In genomic region chr2:39513641-39514094, GRCh38 we compare ENCODE assay signal across 1 cellular context.
TF ChIP-seq lines count a peak whose summit lies in the region.

No MANE protein-coding gene starts in this region.

TF ChIP-seq in HepG2, 621 proteins besides CTCF, POLR2A, EP300 and RAD21 (continued from another document and continues in another):
- TF ChIP-seq ZHX2 (IDR thresholded peaks at IDR 0.05; ENCODE audit: low read depth) (no peak), ZHX2 (CRISPR knock-in tag; IDR thresholded peaks at IDR 0.05; ENCODE audit: borderline replicate concordance) (no peak), ZZZ3 (CRISPR knock-in tag; IDR thresholded peaks at IDR 0.05; ENCODE audit: borderline replicate concordance) (no peak), KLF13 (CRISPR knock-in tag; IDR thresholded peaks at IDR 0.05) (no peak), ZC3H4 (CRISPR knock-in tag; IDR thresholded peaks at IDR 0.05; ENCODE audit: borderline replicate concordance) (no peak), ZNF160 (CRISPR knock-in tag; IDR thresholded peaks at IDR 0.05) (no peak), ATAD3A (CRISPR knock-in tag; IDR thresholded peaks at IDR 0.05) (no peak), SMARCC2 (IDR thresholded peaks at IDR 0.05) (no peak), ZNF335 (CRISPR knock-in tag; IDR thresholded peaks at IDR 0.05) (0 out of 2 replicates have a peak, but pooled peaks have one; percentile 28), NFE2L1 (CRISPR knock-in tag; IDR thresholded peaks at IDR 0.05; ENCODE audit: borderline replicate concordance) (no peak), ETS1 (CRISPR knock-in tag; IDR thresholded peaks at IDR 0.05) (no peak), ZNF570 (CRISPR knock-in tag; IDR thresholded peaks at IDR 0.05; ENCODE audit: borderline replicate concordance) (no peak), ZNF589 (CRISPR knock-in tag; conservative IDR thresholded peaks at IDR 0.05) (no peak), ZNF33A (CRISPR knock-in tag; IDR thresholded peaks at IDR 0.05; ENCODE audit: borderline replicate concordance) (no peak), ZNF138 (CRISPR knock-in tag; IDR thresholded peaks at IDR 0.05; ENCODE audit: low read depth) (no peak), ZNF776 (CRISPR knock-in tag; IDR thresholded peaks at IDR 0.05) (no peak), ZNF646 (CRISPR knock-in tag; IDR thresholded peaks at IDR 0.05) (no peak), HNF1A (IDR thresholded peaks at IDR 0.05; ENCODE audit: low read depth) (no peak), HNF1A (CRISPR knock-in tag; IDR thresholded peaks at IDR 0.05; ENCODE audit: borderline replicate concordance) (no peak), SNAPC5 (CRISPR knock-in tag; IDR thresholded peaks at IDR 0.05; ENCODE audit: borderline replicate concordance) (no peak), RNF219 (CRISPR knock-in tag; IDR thresholded peaks at IDR 0.05) (no peak), SRSF4 (IDR thresholded peaks at IDR 0.05; ENCODE audit: low read depth, low read length, poor library complexity, severe bottlenecking) (no peak), CHCHD3 (CRISPR knock-in tag; IDR thresholded peaks at IDR 0.05) (0 out of 2 replicates have a peak, but pooled peaks have one; percentile 55), ONECUT2 (CRISPR knock-in tag; IDR thresholded peaks at IDR 0.05) (no peak), RFXANK (CRISPR knock-in tag; IDR thresholded peaks at IDR 0.05) (no peak), ZNF552 (CRISPR knock-in tag; IDR thresholded peaks at IDR 0.05; ENCODE audit: borderline replicate concordance) (no peak), ZNF619 (CRISPR knock-in tag; IDR thresholded peaks at IDR 0.05) (no peak), NAIF1 (CRISPR knock-in tag; IDR thresholded peaks at IDR 0.05; ENCODE audit: borderline replicate concordance) (no peak), TRIM22 (IDR thresholded peaks at IDR 0.05) (no peak), DNMT1 (CRISPR knock-in tag; IDR thresholded peaks at IDR 0.05) (no peak), ZNF577 (CRISPR knock-in tag; IDR thresholded peaks at IDR 0.05; ENCODE audit: borderline replicate concordance, low read depth) (no peak), MTERF4 (CRISPR knock-in tag; IDR thresholded peaks at IDR 0.05) (no peak), ZNF761 (CRISPR knock-in tag; conservative IDR thresholded peaks at IDR 0.05) (no peak), ZSCAN20 (CRISPR knock-in tag; IDR thresholded peaks at IDR 0.05; ENCODE audit: borderline replicate concordance) (no peak), ZNF337 (CRISPR knock-in tag; IDR thresholded peaks at IDR 0.05; ENCODE audit: borderline replicate concordance, low read depth) (no peak; the same call in 1 of the 2 replicates), BORCS8-MEF2B (CRISPR knock-in tag; IDR thresholded peaks at IDR 0.05) (no peak), TAF15 (IDR thresholded peaks at IDR 0.05; ENCODE audit: low read depth, low read length, poor library complexity, severe bottlenecking) (no peak)
